In genomic region chr3:59660852-59661624, GRCh38 we compare ENCODE assay signal across 13 cellular contexts.
DNase-seq lines count a peak whose midpoint lies in the region; ATAC-seq and TF ChIP-seq lines count a peak whose summit lies in the region.
"Had no signal": no experiment of that assay in that cellular context is flagged by ENCODE, and none has a peak within 500 bp of the region (broad histone marks: within the 10 kb centered on the region; RNA-seq: fewer than 3 reads in every experiment).

No MANE protein-coding gene starts in this region.

- intact Hi-C loops in colonic mucosa (cut with DNase I), result no loop called here
- intact Hi-C loops in thyroid gland (cut with DNase I), result no loop called here
- intact Hi-C loops in left cardiac atrium (cut with DNase I), result no loop called here

- H3K27ac ChIP-seq in colonic mucosa (no peak overlapping the region), thyroid gland (no peak overlapping the region)

- ATAC-seq in HG02642 (IDR thresholded peaks at IDR 0.05; ENCODE audit: poor library complexity, unreplicated experiment), result no peak
- ATAC-seq in left cardiac atrium, result no peak

- TF ChIP-seq CTCF in colonic mucosa (IDR thresholded peaks at IDR 0.05) (no peak), thyroid gland (IDR thresholded peaks at IDR 0.05) (no peak)

- no peak for TF ChIP-seq POLR2A in thyroid gland (IDR thresholded peaks at IDR 0.05)

- H3K4me3 ChIP-seq in colonic mucosa (no peak overlapping the region), thyroid gland (replicated peaks in 1 of 3) (no peak overlapping the region)

- H3K9me3 ChIP-seq in colonic mucosa (no peaks in the 10 kb centered on the region), thyroid gland (no peaks in the 10 kb centered on the region)

- no peaks in the 10 kb centered on the region for H3K4me1 ChIP-seq in colonic mucosa
- H3K4me1 ChIP-seq in thyroid gland, result peaks cover 16 to 21% of the 10 kb centered on the region in 2 donors

- H3K27me3 ChIP-seq in colonic mucosa (no peaks in the 10 kb centered on the region), thyroid gland (no peaks in the 10 kb centered on the region)

- peak; percentile 1 for DNase-seq in NCI-H1694 (lab: John Stamatoyannopoulos, UW)
- DNase-seq in NCI-H1694 treated with DMSO at 0.1 percent for 48 hours (lab: John Stamatoyannopoulos, UW), result no peak
- peak; percentile 70 for DNase-seq in NCI-H2107 treated with DMSO at 0.1 percent for 48 hours (lab: John Stamatoyannopoulos, UW; ENCODE audit: unreplicated experiment)
- DNase-seq in colonic mucosa, result peak; percentile 32
- peak; percentile 33 to 69 for DNase-seq in thyroid gland
- DNase-seq in activated effector memory CD4-positive, alpha-beta T cell treated with Interleukin-2 at 50 U/mL for 16 hours, result no peak
- no peak for DNase-seq in left cardiac atrium
- DNase-seq: activated naive CD4-positive, alpha-beta T cell treated with anti-CD3 and anti-CD28 coated beads for 36 hours; mesendoderm; NCI-H526; retina; RPMI8226 had no signal

- H3K36me3 ChIP-seq in colonic mucosa (no peaks in the 10 kb centered on the region), thyroid gland (no peaks in the 10 kb centered on the region)

- no peak overlapping the region for H3K9ac ChIP-seq in colonic mucosa (ENCODE audit: low read depth in 2 of 2, low read length in 2 of 2)

- WGBS in thyroid gland, 2 donors, result 35 to 37% methylated on average over 9 of the region's 9 CpGs

Comparison
In these comparisons a context has a peak if more than half of its experiments do, and no peak if none do; other contexts are left out.
1. DNase-seq: peak in NCI-H1694 (single experiment), NCI-H2107 treated with DMSO at 0.1 percent for 48 hours (single experiment), colonic mucosa (single experiment) and thyroid gland (2 of 2); none in NCI-H1694 treated with DMSO at 0.1 percent for 48 hours (single experiment), activated effector memory CD4-positive, alpha-beta T cell treated with Interleukin-2 at 50 U/mL for 16 hours (single experiment) and left cardiac atrium (single experiment).